In genomic region chr12:69278814-69279782, GRCh38 we compare ENCODE assay signal across 1 cellular context.
TF ChIP-seq lines count a peak whose summit lies in the region.

No MANE protein-coding gene starts in this region.

TF ChIP-seq in K562, 482 proteins besides CTCF, POLR2A, EP300 and RAD21:
- peak; percentile 51; the same call in 1 of the 2 replicates for TF ChIP-seq POLR2AphosphoS2 (IDR thresholded peaks at IDR 0.05; ENCODE audit: low read length)
- TF ChIP-seq ZNF644 (tag; IDR thresholded peaks at IDR 0.05; ENCODE audit: low read depth) = no peak
- TF ChIP-seq, protein P1, sequence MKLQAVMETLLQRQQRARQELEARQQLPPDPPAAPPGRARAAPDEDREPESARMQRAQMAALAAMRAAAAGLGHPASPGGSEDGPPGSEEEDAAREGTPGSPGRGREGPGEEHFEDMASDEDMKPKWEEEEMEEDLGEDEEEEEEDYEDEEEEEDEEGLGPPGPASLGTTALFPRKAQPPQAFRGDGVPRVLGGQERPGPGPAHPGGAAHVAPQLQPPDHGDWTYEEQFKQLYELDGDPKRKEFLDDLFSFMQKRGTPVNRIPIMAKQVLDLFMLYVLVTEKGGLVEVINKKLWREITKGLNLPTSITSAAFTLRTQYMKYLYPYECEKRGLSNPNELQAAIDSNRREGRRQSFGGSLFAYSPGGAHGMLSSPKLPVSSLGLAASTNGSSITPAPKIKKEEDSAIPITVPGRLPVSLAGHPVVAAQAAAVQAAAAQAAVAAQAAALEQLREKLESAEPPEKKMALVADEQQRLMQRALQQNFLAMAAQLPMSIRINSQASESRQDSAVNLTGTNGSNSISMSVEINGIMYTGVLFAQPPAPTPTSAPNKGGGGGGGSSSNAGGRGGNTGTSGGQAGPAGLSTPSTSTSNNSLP (IDR thresholded peaks at IDR 0.05; ENCODE audit: borderline replicate concordance, low read depth, low read length) = no peak
- TF ChIP-seq HDAC8 (tag; IDR thresholded peaks at IDR 0.05) = no peak
- TF ChIP-seq KLF10 (CRISPR knock-in tag; IDR thresholded peaks at IDR 0.05) = no peak
- no peak for TF ChIP-seq GABPB2 (CRISPR knock-in tag; conservative IDR thresholded peaks at IDR 0.05)
- TF ChIP-seq ZC3H4 (CRISPR knock-in tag; IDR thresholded peaks at IDR 0.05; ENCODE audit: borderline replicate concordance) = no peak
- no peak for TF ChIP-seq IFI16 (CRISPR knock-in tag; IDR thresholded peaks at IDR 0.05)
- no peak for TF ChIP-seq ILK (tag; IDR thresholded peaks at IDR 0.05; ENCODE audit: borderline replicate concordance, low read depth)
- TF ChIP-seq C11orf30 (IDR thresholded peaks at IDR 0.05; ENCODE audit: low read depth) = peak; percentile 42; the same call in 1 of the 2 replicates
- no peak for TF ChIP-seq TCF7L2 (IDR thresholded peaks at IDR 0.05; ENCODE audit: low read depth, low read length)
- TF ChIP-seq ZNF449 (CRISPR knock-in tag; IDR thresholded peaks at IDR 0.05) = no peak
- TF ChIP-seq JUNB (CRISPR knock-in tag; conservative IDR thresholded peaks at IDR 0.05) = no peak
- peak; percentile 65 for TF ChIP-seq ZNF316 (IDR thresholded peaks at IDR 0.05)
